Comparison of ENCODE assay signal across 8 cellular contexts in genomic region chr5:72556351-72557146, GRCh38. TPM values are rescaled to one million over a fixed set of nuclear protein-coding genes. Genes with fewer than 3 reads are reported as not detected.
DNase-seq lines count a peak whose midpoint lies in the region; TF ChIP-seq lines count a peak whose summit lies in the region.

No MANE protein-coding gene starts in this region.

- in situ Hi-C loops in transverse colon (cut with MboI; ENCODE audit: low pct_ligation_motif_present in 1 of 4, low pct_unique_long_range_greater_than_20kb in 1 of 4, low sequenced_read_pairs in 3 of 4), result no loop called here

- H3K4me3 ChIP-seq in foreskin fibroblast (ENCODE audit: low read depth in 1 of 2, low read length in 2 of 2) (peak overlapping the region; percentile 22 to 34), transverse colon (peak overlapping the region; percentile 7 to 51 (median 34))

- 0 to 3% methylated on average over 6 to 41 of the region's 41 CpGs for WGBS in transverse colon (ENCODE audit: low coverage in 1 of 2), 2 donors

- H3K27me3 ChIP-seq in transverse colon, result no peaks in the 10 kb centered on the region

- peak overlapping the region; percentile 82 for H3K4me3 Mint-ChIP-seq in nephron progenitor cell

- H3K27me3 Mint-ChIP-seq in nephron progenitor cell (ENCODE audit: low read depth, poor library complexity), result no peaks in the 10 kb centered on the region

- peak overlapping the region; percentile 77 for H3K27ac Mint-ChIP-seq in nephron progenitor cell

- peak overlapping the region; percentile 54 to 68 (median 64) for H3K27ac ChIP-seq in transverse colon

- DNase-seq in H4 (ENCODE audit: low spot score), result peak; percentile 18
- peak; percentile 44 for DNase-seq in NCI-H146 (lab: John Stamatoyannopoulos, UW)
- DNase-seq in activated CD8-positive, alpha-beta memory T cell treated with anti-CD3 and anti-CD28 coated beads, Interleukin-2, amount 50 U/mL, for 48 hours, result peak; percentile 72
- DNase-seq in foreskin fibroblast, result peak; percentile 78 to 88
- peak; percentile 73 for DNase-seq in nephron progenitor cell
- DNase-seq in transverse colon, result peak; percentile 45
- DNase-seq in epidermal melanocyte (ENCODE audit: insufficient read length, low spot score), result no peak

- H3K36me3 Mint-ChIP-seq in nephron progenitor cell (ENCODE audit: low read depth), result no peaks in the 10 kb centered on the region

- no peaks in the 10 kb centered on the region for H3K9me3 Mint-ChIP-seq in nephron progenitor cell

- TF ChIP-seq POLR2A in transverse colon (IDR thresholded peaks at IDR 0.05), result no peak

- no peaks in the 10 kb centered on the region for H3K36me3 ChIP-seq in transverse colon

- H3K4me1 ChIP-seq in transverse colon, result peaks cover 4 to 17% (median 14%) of the 10 kb centered on the region in 4 donors

- no peak for TF ChIP-seq EP300 in transverse colon (IDR thresholded peaks at IDR 0.05; ENCODE audit: low read depth)

- H3K4me1 Mint-ChIP-seq in nephron progenitor cell, result peaks cover 32% of the 10 kb centered on the region

- intact Hi-C loops in transverse colon (cut with DNase I; ENCODE audit: low total_unique reads), result no loop called here

- peak; percentile 55 for TF ChIP-seq CTCF in GM12872 (IDR thresholded peaks at IDR 0.05; ENCODE audit: insufficient read depth, low read depth, low read length)
- TF ChIP-seq CTCF in foreskin fibroblast (IDR thresholded peaks at IDR 0.05; ENCODE audit: low read depth, low read length), result peak; percentile 6
- peak; percentile 45 for TF ChIP-seq CTCF in nephron progenitor cell (IDR thresholded peaks at IDR 0.05)
- TF ChIP-seq CTCF in transverse colon (IDR thresholded peaks at IDR 0.05), result no peak

- H3K9me3 ChIP-seq in transverse colon, result no peaks in the 10 kb centered on the region

RNA-seq across cellular contexts. Expression of gene ZNF366, which starts 49.3 kb away (rescaled TPM):
- 0.35 TPM in 1 of 2 replicates, not detected in the other for total RNA-seq in H4 (2014; rRNA removed; shearing (Covaris generic))
- total RNA-seq in transverse colon, result 1 to 10 TPM in 1 of 4 donors, under 1 TPM in 3; 0.40 to 1.4 (median 0.72) TPM

Comparison
In these comparisons a context has a peak if more than half of its experiments do, and no peak if none do; other contexts are left out.
1. CTCF ChIP-seq: peak in GM12872 (single experiment), foreskin fibroblast (single experiment) and nephron progenitor cell (single experiment); none in transverse colon (0 of 5).